21 cellular contexts compared by ENCODE assay signal in genomic region chr15:69860921-69861320, GRCh38.
DNase-seq lines count a peak whose midpoint lies in the region; ATAC-seq, FAIRE-seq and TF ChIP-seq lines count a peak whose summit lies in the region.
"Had no signal": no experiment of that assay in that cellular context is flagged by ENCODE, and none has a peak within 500 bp of the region (broad histone marks: within the 10 kb centered on the region; RNA-seq: fewer than 3 reads in every experiment).

No MANE protein-coding gene starts in this region.

- peaks cover 10% of the 10 kb centered on the region for H3K9me3 Mint-ChIP-seq in endodermal cell
- peaks cover 4% of the 10 kb centered on the region for H3K9me3 Mint-ChIP-seq in neural progenitor cell
- H3K9me3 Mint-ChIP-seq in T-helper 2 cell treated with Interferon-gamma antibody and Interleukin-4, amounts not matched to agents 5 μg/mL and 100 μg/mL, for 36 hours: no peaks in the 10 kb centered on the region

- H3K4me3 ChIP-seq in endodermal cell (ENCODE audit: low read length) (no peak overlapping the region), neural progenitor cell (no peak overlapping the region), gastrocnemius medialis (no peak overlapping the region)
- H3K4me3 ChIP-seq: K562, Peyer's patch had no signal

- H3K4me1 ChIP-seq in endodermal cell (ENCODE audit: control insufficient read depth, insufficient read depth, low read length): peaks cover 20% of the 10 kb centered on the region
- H3K4me1 ChIP-seq in neural progenitor cell: peaks cover 19% of the 10 kb centered on the region
- H3K4me1 ChIP-seq in gastrocnemius medialis: no peaks in the 10 kb centered on the region
- H3K4me1 ChIP-seq: Peyer's patch had no signal

- TF ChIP-seq CTCF in D721Med (IDR thresholded peaks at IDR 0.05; ENCODE audit: insufficient read depth, missing control alignments): no peak
- no peak for TF ChIP-seq CTCF in endodermal cell (conservative IDR thresholded peaks at IDR 0.05)
- TF ChIP-seq CTCF in neural progenitor cell (IDR thresholded peaks at IDR 0.05): no peak
- no peak for TF ChIP-seq CTCF in gastrocnemius medialis (IDR thresholded peaks at IDR 0.05 in 4 of 5, conservative IDR thresholded peaks at IDR 0.05 in 1 of 5)

- H3K9ac ChIP-seq in endodermal cell (ENCODE audit: extremely low read depth, low read length, poor library complexity, severe bottlenecking) (no peak overlapping the region), neural progenitor cell (no peak overlapping the region)

- no peak for TF ChIP-seq POLR2A in gastrocnemius medialis (IDR thresholded peaks at IDR 0.05)

- H3K36me3 Mint-ChIP-seq in endodermal cell (ENCODE audit: low read depth) (peaks cover 2% of the 10 kb centered on the region), neural progenitor cell (no peaks in the 10 kb centered on the region)
- H3K36me3 Mint-ChIP-seq in T-helper 2 cell treated with Interferon-gamma antibody and Interleukin-4, amounts not matched to agents 5 μg/mL and 100 μg/mL, for 36 hours (ENCODE audit: low read depth): no peaks in the 10 kb centered on the region

- ATAC-seq in HG03442 (IDR thresholded peaks at IDR 0.05; ENCODE audit: unreplicated experiment) (no peak), gastrocnemius medialis (no peak)
- ATAC-seq: K562 had no signal

- no peak overlapping the region for H2AFZ ChIP-seq in neural progenitor cell (replicated peaks)

- FAIRE-seq in D721Med (lab: Jason Lieb, UNC): peak; percentile 73
- FAIRE-seq: A204.1, H54, K562 had no signal

- H4K20me1 ChIP-seq in neural progenitor cell (ENCODE audit: low read depth): no peaks in the 10 kb centered on the region

- H3K36me3 ChIP-seq in endodermal cell (ENCODE audit: control insufficient read depth, insufficient read depth, low read length): no peaks in the 10 kb centered on the region
- no peaks in the 10 kb centered on the region for H3K36me3 ChIP-seq in neural progenitor cell
- no peaks in the 10 kb centered on the region for H3K36me3 ChIP-seq in gastrocnemius medialis
- H3K36me3 ChIP-seq: Peyer's patch had no signal

- H3K9me3 ChIP-seq in endodermal cell (ENCODE audit: control insufficient read depth, low read length) (peaks cover 15% of the 10 kb centered on the region), neural progenitor cell (ENCODE audit: low read depth) (no peaks in the 10 kb centered on the region), gastrocnemius medialis (no peaks in the 10 kb centered on the region)
- H3K9me3 ChIP-seq: Peyer's patch had no signal

- no peak overlapping the region for H3K4me2 ChIP-seq in neural progenitor cell

- H3K27me3 ChIP-seq in endodermal cell (ENCODE audit: control insufficient read depth, insufficient read depth, low read length, poor library complexity, severe bottlenecking) (no peaks in the 10 kb centered on the region), neural progenitor cell (no peaks in the 10 kb centered on the region), gastrocnemius medialis (no peaks in the 10 kb centered on the region)
- H3K27me3 ChIP-seq: Peyer's patch had no signal

- WGBS in endodermal cell (ENCODE audit: insufficient coverage in 1 of 2, insufficient read length in 1 of 2), 2 experiments: 87 to 92% methylated on average over 8 to 9 of the region's 9 CpGs

- intact Hi-C loops in gastrocnemius medialis (cut with DNase I; ENCODE audit: low total_unique reads): no loop called here

- no peaks in the 10 kb centered on the region for H3F3A ChIP-seq in neural progenitor cell (ENCODE audit: low read depth)

- no peak overlapping the region for H3K4me3 Mint-ChIP-seq in endodermal cell
- H3K4me3 Mint-ChIP-seq in neural progenitor cell: peak overlapping the region; percentile 17
- no peak overlapping the region for H3K4me3 Mint-ChIP-seq in T-helper 2 cell treated with Interferon-gamma antibody and Interleukin-4, amounts not matched to agents 5 μg/mL and 100 μg/mL, for 36 hours

- H3K27ac ChIP-seq in endodermal cell (ENCODE audit: low read depth, low read length) (no peak overlapping the region), neural progenitor cell (no peak overlapping the region), gastrocnemius medialis (no peak overlapping the region)
- H3K27ac ChIP-seq: C4-2B, Peyer's patch had no signal

- DNase-seq in D721Med (ENCODE audit: insufficient read length, low spot score) (peak; percentile 80), NCI-H524 (lab: John Stamatoyannopoulos, UW) (peak; percentile 99), endodermal cell (no peak), neural progenitor cell (ENCODE audit: low spot score) (no peak), medulla oblongata (ENCODE audit: extremely low spot score) (no peak), gastrocnemius medialis (no peak)
- DNase-seq in T-helper 2 cell treated with Interferon-gamma antibody and Interleukin-4, amounts not matched to agents 5 μg/mL and 100 μg/mL, for 36 hours (ENCODE audit: low spot score): no peak
- DNase-seq: DMS79 treated with DMSO at 0.1 percent for 48 hours, NCI-H1092, NCI-H1436, NCI-H187 treated with DMSO at 0.1 percent for 48 hours, NCI-H2107, NCI-H2227 treated with DMSO at 0.1 percent for 48 hours, NCI-H510A, NCI-H774, Peyer's patch had no signal

- H3K79me2 ChIP-seq in neural progenitor cell (ENCODE audit: low read depth): no peaks in the 10 kb centered on the region

- H3K27me3 Mint-ChIP-seq in endodermal cell (ENCODE audit: insufficient read depth): no peaks in the 10 kb centered on the region
- H3K27me3 Mint-ChIP-seq in neural progenitor cell (ENCODE audit: insufficient read depth, low read depth): peaks cover 21% of the 10 kb centered on the region
- H3K27me3 Mint-ChIP-seq in T-helper 2 cell treated with Interferon-gamma antibody and Interleukin-4, amounts not matched to agents 5 μg/mL and 100 μg/mL, for 36 hours (ENCODE audit: low read depth): peaks cover 5% of the 10 kb centered on the region

- in situ Hi-C loops in gastrocnemius medialis (cut with MboI; ENCODE audit: low sequenced_read_pairs in 4 of 4): no loop called here

- H3K27ac Mint-ChIP-seq in endodermal cell: peak overlapping the region; percentile 76
- no peak overlapping the region for H3K27ac Mint-ChIP-seq in neural progenitor cell
- H3K27ac Mint-ChIP-seq in T-helper 2 cell treated with Interferon-gamma antibody and Interleukin-4, amounts not matched to agents 5 μg/mL and 100 μg/mL, for 36 hours: no peak overlapping the region

- H3K4me1 Mint-ChIP-seq in endodermal cell (peaks cover 48% of the 10 kb centered on the region), neural progenitor cell (peaks cover 49% of the 10 kb centered on the region)
- H3K4me1 Mint-ChIP-seq in T-helper 2 cell treated with Interferon-gamma antibody and Interleukin-4, amounts not matched to agents 5 μg/mL and 100 μg/mL, for 36 hours (ENCODE audit: low read depth): peaks cover 7% of the 10 kb centered on the region

Comparison
In these comparisons a context has a peak if more than half of its experiments do, and no peak if none do; other contexts are left out.
1. DNase-seq: peak in D721Med (single experiment) and NCI-H524 (2 of 2); none in endodermal cell (single experiment), neural progenitor cell (single experiment), T-helper 2 cell treated with Interferon-gamma antibody and Interleukin-4, amounts not matched to agents 5 μg/mL and 100 μg/mL, for 36 hours (single experiment), medulla oblongata (single experiment) and gastrocnemius medialis (0 of 2).